Comparison of ENCODE assay signal across 14 cellular contexts in the genomic region with DNA sequence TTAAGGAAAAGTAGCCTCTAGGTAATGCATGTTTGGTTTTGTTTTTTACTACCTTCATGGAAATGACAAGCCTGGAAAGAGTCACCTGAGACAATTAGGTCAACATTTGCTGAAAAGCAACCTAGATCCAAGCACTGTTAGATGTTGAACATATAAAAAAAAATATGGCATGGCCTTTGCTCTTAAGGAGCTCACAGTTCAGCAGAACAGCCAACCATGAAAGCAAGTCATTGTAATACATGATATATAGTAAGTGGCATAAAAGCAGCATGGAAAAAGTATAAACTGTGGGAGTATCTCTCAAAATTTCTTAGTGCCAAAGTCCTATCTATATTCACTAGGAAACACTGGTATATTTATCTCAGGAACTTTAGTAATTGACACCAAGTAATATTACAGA. TPM values are rescaled to one million over a fixed set of nuclear protein-coding genes. Genes with fewer than 3 reads are reported as not detected.
A peak's percentile ranks its signal among the peaks of the same experiment; 100 is the strongest.
DNase-seq lines count a peak whose midpoint lies in the region; ATAC-seq, FAIRE-seq and TF ChIP-seq lines count a peak whose summit lies in the region.
"Had no signal": no experiment of that assay in that cellular context is flagged by ENCODE, and none has a peak within 500 bp of the region (broad histone marks: within the 10 kb centered on the region; RNA-seq: fewer than 3 reads in every experiment).

No MANE protein-coding gene starts in this region.

- no peak overlapping the region for H3K4me2 ChIP-seq in HepG2 (ENCODE audit: low read depth, low read length)

- CTCF ChIA-PET in HepG2 (lab: Yijun Ruan, JAX; ENCODE audit: low intra/inter-chr PET ratio, low total read pairs): no interaction called here

- in situ Hi-C loops in HepG2 (cut with HindIII; ENCODE audit: extremely low pct_ligation_motif_present, low pct_unique_long_range_greater_than_20kb): no loop called here

- H2AFZ ChIP-seq in HepG2 (ENCODE audit: low read length): no peak overlapping the region

- no peak overlapping the region for H3K9ac ChIP-seq in HepG2 (ENCODE audit: insufficient read depth, low read depth, low read length)
- H3K9ac ChIP-seq in duodenal mucosa (ENCODE audit: low read depth in 1 of 2, low read length in 2 of 2): no peak overlapping the region

- H3K4me3 ChIP-seq in HepG2 (replicated peaks in 1 of 3; ENCODE audit: insufficient read depth in 1 of 3, low read depth in 2 of 3, low read length in 3 of 3) (no peak overlapping the region), right lobe of liver (no peak overlapping the region), duodenal mucosa (ENCODE audit: low read depth in 1 of 2, low read length in 2 of 2) (no peak overlapping the region), vagina (no peak overlapping the region), dorsolateral prefrontal cortex (no peak overlapping the region)

- no peak for ATAC-seq in HepG2
- no peak for ATAC-seq in right lobe of liver
- no peak for ATAC-seq in GM18870 (IDR thresholded peaks at IDR 0.05; ENCODE audit: unreplicated experiment)
- ATAC-seq: effector memory CD8-positive, alpha-beta T cell had no signal

- H3K36me3 ChIP-seq in HepG2 (replicated peaks in 1 of 2; ENCODE audit: control insufficient read depth in 1 of 2, insufficient read depth in 2 of 2, low read length in 2 of 2): peaks cover 17 to 32% of the 10 kb centered on the region in 2 experiments
- peaks cover 0 to 5% (median 0%) of the 10 kb centered on the region in 4 donors for H3K36me3 ChIP-seq in right lobe of liver
- H3K36me3 ChIP-seq in duodenal mucosa (ENCODE audit: control insufficient read depth in 1 of 2, insufficient read depth in 2 of 2, low read length in 2 of 2): peaks cover 0 to 7% of the 10 kb centered on the region in 2 donors
- peaks cover 0 to 5% of the 10 kb centered on the region in 2 donors for H3K36me3 ChIP-seq in vagina

- H3K4me3 Mint-ChIP-seq in osteocyte (ENCODE audit: unreplicated experiment): no peak overlapping the region
- H3K4me3 Mint-ChIP-seq: effector memory CD8-positive, alpha-beta T cell; IgD-negative memory B cell had no signal

- H3K27me3 Mint-ChIP-seq in osteocyte (ENCODE audit: unreplicated experiment): no peaks in the 10 kb centered on the region
- H3K27me3 Mint-ChIP-seq: effector memory CD8-positive, alpha-beta T cell; IgD-negative memory B cell had no signal

- FAIRE-seq in HepG2 (lab: Jason Lieb, UNC): no peak

- no TSS peak for BruUV-seq in HepG2 (replicated peaks; lab: Mats Ljungman, UMichigan)

- no peak for TF ChIP-seq POLR2A in HepG2 (IDR thresholded peaks at IDR 0.05; ENCODE audit: insufficient read depth in 1 of 2, low read depth in 2 of 2, low read length in 2 of 2)
- no peak for TF ChIP-seq POLR2A in right lobe of liver (IDR thresholded peaks at IDR 0.05)
- no peak for TF ChIP-seq POLR2A in vagina (IDR thresholded peaks at IDR 0.05)

- no peaks in the 10 kb centered on the region for H3K79me2 ChIP-seq in HepG2 (ENCODE audit: insufficient read depth, low read length)

- H3K36me3 Mint-ChIP-seq in osteocyte (ENCODE audit: unreplicated experiment): peaks cover 2% of the 10 kb centered on the region

- H3K9me3 ChIP-seq in HepG2 (ENCODE audit: low read length) (no peaks in the 10 kb centered on the region), right lobe of liver (no peaks in the 10 kb centered on the region), duodenal mucosa (ENCODE audit: control insufficient read depth in 1 of 2, low read length in 2 of 2) (no peaks in the 10 kb centered on the region), vagina (no peaks in the 10 kb centered on the region)

- POLR2A ChIA-PET in HepG2 (lab: Yijun Ruan, JAX): interaction anchor here (0.7 kb wide), 1 partner anchor 32 kb away, joined by 3 read pairs; no protein-coding TSS in a partner anchor

- H3K4me1 ChIP-seq in HepG2 (ENCODE audit: insufficient read depth, low read length): peaks cover under 1% of the 10 kb centered on the region
- peaks cover 0 to 7% (median 0%) of the 10 kb centered on the region in 4 donors for H3K4me1 ChIP-seq in right lobe of liver
- H3K4me1 ChIP-seq in duodenal mucosa (ENCODE audit: control insufficient read depth in 1 of 2, insufficient read depth in 2 of 2, low read length in 2 of 2): peaks cover 4 to 11% of the 10 kb centered on the region in 2 donors
- peaks cover 18% of the 10 kb centered on the region for H3K4me1 ChIP-seq in vagina

- DNase-seq in HepG2 (ENCODE audit: low spot score) (no peak), right lobe of liver (no peak), osteocyte (ENCODE audit: extremely low spot score, unreplicated experiment) (no peak), vagina (ENCODE audit: extremely low spot score in 2 of 2) (no peak), dorsolateral prefrontal cortex (no peak)
- no peak for DNase-seq in effector CD4-positive, alpha-beta T cell
- DNase-seq: DND-41; effector memory CD8-positive, alpha-beta T cell; NCI-H524; RPMI8226; T1000 had no signal

- H4K20me1 ChIP-seq in HepG2 (ENCODE audit: insufficient read depth, low read length): no peaks in the 10 kb centered on the region

- peaks cover 20% of the 10 kb centered on the region for H3K4me1 Mint-ChIP-seq in osteocyte (ENCODE audit: unreplicated experiment)
- H3K4me1 Mint-ChIP-seq: IgD-negative memory B cell had no signal

- intact Hi-C loops in HepG2 (cut with micrococcal nuclease; ENCODE audit: unreplicated experiment) (no loop called here), right lobe of liver (cut with DNase I) (no loop called here), vagina (cut with DNase I) (loop anchor here (10.0 kb wide), 1 partner anchor 207 kb away; no protein-coding TSS in a partner anchor), dorsolateral prefrontal cortex (cut with DNase I) (loop anchor here in 1 of 2 donors (5.0 kb wide), 2 partner anchors 164 to 204 kb away; no protein-coding TSS in a partner anchor)

- TF ChIP-seq RAD21 in HepG2 (CRISPR knock-in tag; IDR thresholded peaks at IDR 0.05): no peak

- no peak for TF ChIP-seq CTCF in HepG2 (CRISPR knock-in tag; IDR thresholded peaks at IDR 0.05)
- TF ChIP-seq CTCF in right lobe of liver (IDR thresholded peaks at IDR 0.05): no peak
- TF ChIP-seq CTCF in osteocyte (IDR thresholded peaks at IDR 0.05): no peak
- TF ChIP-seq CTCF in vagina (IDR thresholded peaks at IDR 0.05): no peak
- no peak for TF ChIP-seq CTCF in dorsolateral prefrontal cortex (IDR thresholded peaks at IDR 0.05 in 54 of 56, conservative IDR thresholded peaks at IDR 0.05 in 2 of 56; ENCODE audit: low read depth in 1 of 56, partially characterized antibody in 56 of 56)

- no peaks in the 10 kb centered on the region for H3K9me3 Mint-ChIP-seq in osteocyte (ENCODE audit: unreplicated experiment)
- H3K9me3 Mint-ChIP-seq: effector memory CD8-positive, alpha-beta T cell; IgD-negative memory B cell had no signal

- TF ChIP-seq EP300 in HepG2 (IDR thresholded peaks at IDR 0.05; ENCODE audit: low read depth in 2 of 2, low read length in 2 of 2) (no peak), HepG2 (CRISPR knock-in tag; IDR thresholded peaks at IDR 0.05; ENCODE audit: borderline replicate concordance) (no peak)

- H3K27ac Mint-ChIP-seq in osteocyte (ENCODE audit: unreplicated experiment): peak overlapping the region; percentile 90
- H3K27ac Mint-ChIP-seq: IgD-negative memory B cell had no signal

- H3K27me3 ChIP-seq in HepG2 (ENCODE audit: control insufficient read depth in 1 of 2, insufficient read depth in 2 of 2, low read length in 2 of 2): no peaks in the 10 kb centered on the region
- no peaks in the 10 kb centered on the region for H3K27me3 ChIP-seq in right lobe of liver
- H3K27me3 ChIP-seq in duodenal mucosa (ENCODE audit: control insufficient read depth in 1 of 2, insufficient read depth in 2 of 2, low read length in 2 of 2): no peaks in the 10 kb centered on the region
- H3K27me3 ChIP-seq in vagina: no peaks in the 10 kb centered on the region
- H3K27me3 ChIP-seq in dorsolateral prefrontal cortex: no peaks in the 10 kb centered on the region

- H3K27ac ChIP-seq in HepG2 (ENCODE audit: extremely low read length, insufficient read depth, low read length) (no peak overlapping the region), right lobe of liver (no peak overlapping the region), duodenal mucosa (ENCODE audit: low read depth, low read length) (peak overlapping the region; percentile 1), vagina (peak overlapping the region; percentile 76), dorsolateral prefrontal cortex (peak overlapping the region in 20 of 59 donors; percentile 0 to 64 (median 23))

RNA-seq across cellular contexts. Expression of gene CFDP1, which starts 31.6 kb away (rescaled TPM):
- total RNA-seq in HepG2 (2016; rRNA removed; fragmentation: Illumina TruSeq; extraction: Trizol) (153 and 198 TPM in 2 replicates), right lobe of liver (10 to 100 TPM; 23.9 to 43.3 (median 36.0) TPM), osteocyte (62.4 and 65.6 TPM in 2 replicates), vagina (45.7 TPM), dorsolateral prefrontal cortex (10 to 100 TPM; 37.5 to 79.2 (median 62.9) TPM)
- 62.1 and 75.2 TPM in 2 replicates for total RNA-seq in HepG2 (2016; cell fraction: cytosol; rRNA removed; fragmentation: Illumina TruSeq; extraction: Trizol; ENCODE audit: low read depth)
- 158 and 200 TPM in 2 replicates for total RNA-seq in HepG2 (2016; cell fraction: insoluble cytoplasmic fraction; rRNA removed; fragmentation: Illumina TruSeq; extraction: Trizol)
- total RNA-seq in HepG2 (2016; cell fraction: membrane; rRNA removed; fragmentation: Illumina TruSeq; extraction: Trizol): 94.4 and 95.7 TPM in 2 replicates
- 114 and 122 TPM in 2 replicates for total RNA-seq in HepG2 (2016; cell fraction: nucleus; rRNA removed; fragmentation: Illumina TruSeq; extraction: Trizol)
- polyA plus RNA-seq in HepG2 (2011; rRNA removed): 59.8 and 78.6 TPM in 2 replicates
- 47.6 and 66.3 TPM in 2 replicates for polyA plus RNA-seq in HepG2 (2011; cell fraction: cytosol; rRNA removed)
- polyA plus RNA-seq in HepG2 (2011; cell fraction: nucleus; rRNA removed): 20.8 and 33.7 TPM in 2 replicates
- 118 and 187 TPM in 2 replicates for polyA plus RNA-seq in HepG2 (2012)
- polyA plus RNA-seq in HepG2 (2016; cell fraction: cytosol; fragmentation: Illumina TruSeq; extraction: Trizol; ENCODE audit: low read depth): 54.9 and 57.9 TPM in 2 replicates
- polyA plus RNA-seq in HepG2 (2016; cell fraction: insoluble cytoplasmic fraction; fragmentation: Illumina TruSeq; extraction: Trizol; ENCODE audit: low read depth): 250 and 275 TPM in 2 replicates
- 82.6 and 88.7 TPM in 2 replicates for polyA plus RNA-seq in HepG2 (2016; cell fraction: membrane; fragmentation: Illumina TruSeq; extraction: Trizol; ENCODE audit: low read depth)
- polyA plus RNA-seq in HepG2 (2016; cell fraction: nucleus; fragmentation: Illumina TruSeq; extraction: Trizol; ENCODE audit: insufficient read depth, low read depth): 118 and 119 TPM in 2 replicates
- polyA minus RNA-seq in HepG2 (2011; rRNA and poly(A)+ RNA removed; ENCODE audit: low replicate concordance): 11.4 and 17.2 TPM in 2 replicates
- polyA minus RNA-seq in HepG2 (2011; cell fraction: cytosol; rRNA and poly(A)+ RNA removed): 30.3 and 32.7 TPM in 2 replicates
- polyA minus RNA-seq in HepG2 (2011; cell fraction: nucleus; rRNA and poly(A)+ RNA removed): 95.4 and 106 TPM in 2 replicates

Comparison
In these comparisons a context has a peak if more than half of its experiments do, and no peak if none do; other contexts are left out.
1. H3K27ac ChIP-seq: peak in duodenal mucosa (single experiment) and vagina (single experiment); none in HepG2 (single experiment) and right lobe of liver (0 of 3).